Comparison of ENCODE assay signal across 1 cellular context in genomic region chr22:17102297-17102667, GRCh38.
TF ChIP-seq lines count a peak whose summit lies in the region.

No MANE protein-coding gene starts in this region.

TF ChIP-seq in K562, 482 proteins besides CTCF, POLR2A, EP300 and RAD21 (continues in another document):
- no peak for TF ChIP-seq ELK3 (CRISPR knock-in tag; IDR thresholded peaks at IDR 0.05)
- TF ChIP-seq ELK1 (CRISPR knock-in tag; IDR thresholded peaks at IDR 0.05): no peak
- TF ChIP-seq ZNF316 (IDR thresholded peaks at IDR 0.05): peak; percentile 23; the same call in 1 of the 2 replicates
- TF ChIP-seq JUN (IDR thresholded peaks at IDR 0.05; ENCODE audit: borderline replicate concordance, low read depth, low read length): 0 out of 2 replicates have a peak, but pooled peaks have one; percentile 15
- no peak for TF ChIP-seq JUN (CRISPR knock-in tag; IDR thresholded peaks at IDR 0.05; ENCODE audit: borderline replicate concordance)
- TF ChIP-seq ILF3 (IDR thresholded peaks at IDR 0.05; ENCODE audit: borderline replicate concordance): no peak
- no peak for TF ChIP-seq ZBTB40 (IDR thresholded peaks at IDR 0.05)
- TF ChIP-seq ZBTB40 (CRISPR knock-in tag; IDR thresholded peaks at IDR 0.05): no peak
- TF ChIP-seq NFE2 (IDR thresholded peaks at IDR 0.05; ENCODE audit: low read depth): peak; percentile 82
- peak; percentile 22; the same call in 1 of the 2 replicates for TF ChIP-seq VEZF1 (CRISPR knock-in tag; IDR thresholded peaks at IDR 0.05)
- TF ChIP-seq CBFA2T3 (IDR thresholded peaks at IDR 0.05): 0 out of 2 replicates have a peak, but pooled peaks have one; percentile 17
- peak; percentile 56; the same call in 1 of the 2 replicates for TF ChIP-seq SMARCE1 (IDR thresholded peaks at IDR 0.05)
- TF ChIP-seq NR4A1 (CRISPR knock-in tag; IDR thresholded peaks at IDR 0.05): no peak
- TF ChIP-seq NR4A1 (tag; IDR thresholded peaks at IDR 0.05): no peak
- TF ChIP-seq TAF1 (IDR thresholded peaks at IDR 0.05; ENCODE audit: control insufficient read depth, extremely low read depth, insufficient read depth, low read length, severe bottlenecking): no peak
- no peak for TF ChIP-seq CUX1 (CRISPR knock-in tag; IDR thresholded peaks at IDR 0.05)
- TF ChIP-seq JUND (IDR thresholded peaks at IDR 0.05; ENCODE audit: borderline replicate concordance, low read depth, low read length): peak; percentile 63; the same call in 1 of the 2 replicates
- no peak for TF ChIP-seq JUND (tag; IDR thresholded peaks at IDR 0.05; ENCODE audit: borderline replicate concordance, low read depth, low read length)
- TF ChIP-seq MAFK (IDR thresholded peaks at IDR 0.05; ENCODE audit: low read length): peak; percentile 57
- no peak for TF ChIP-seq CBX5 (IDR thresholded peaks at IDR 0.05; ENCODE audit: borderline replicate concordance, low read depth)
- TF ChIP-seq CHCHD3 (CRISPR knock-in tag; IDR thresholded peaks at IDR 0.05): no peak
- TF ChIP-seq SOX6 (IDR thresholded peaks at IDR 0.05): peak; percentile 82
- TF ChIP-seq PBX2 (CRISPR knock-in tag; IDR thresholded peaks at IDR 0.05; ENCODE audit: low read depth): no peak
- TF ChIP-seq PBX2 (tag; conservative IDR thresholded peaks at IDR 0.05; ENCODE audit: low read depth): no peak
- TF ChIP-seq ARID1B (IDR thresholded peaks at IDR 0.05): peak; percentile 49
- no peak for TF ChIP-seq RNF2 (IDR thresholded peaks at IDR 0.05)
- TF ChIP-seq ZNF75A (CRISPR knock-in tag; IDR thresholded peaks at IDR 0.05): no peak
- no peak for TF ChIP-seq E2F5 (CRISPR knock-in tag; IDR thresholded peaks at IDR 0.05)
- no peak for TF ChIP-seq CHAMP1 (IDR thresholded peaks at IDR 0.05)
- TF ChIP-seq RCOR1 (IDR thresholded peaks at IDR 0.05; ENCODE audit: borderline replicate concordance in 1 of 2, low read depth in 2 of 2, low read length in 2 of 2): 0 out of 4 replicates have a peak, but pooled peaks of 1 of the 2 experiments have one; percentile 22
- peak; percentile 68 for TF ChIP-seq FOSL1 (tag; conservative IDR thresholded peaks at IDR 0.05)
- no peak for TF ChIP-seq MTF1 (CRISPR knock-in tag; IDR thresholded peaks at IDR 0.05; ENCODE audit: borderline replicate concordance)
- TF ChIP-seq ZFP36 (IDR thresholded peaks at IDR 0.05; ENCODE audit: low read depth, low read length, partially characterized antibody): no peak
